17 cellular contexts compared by ENCODE assay signal in the genomic region with DNA sequence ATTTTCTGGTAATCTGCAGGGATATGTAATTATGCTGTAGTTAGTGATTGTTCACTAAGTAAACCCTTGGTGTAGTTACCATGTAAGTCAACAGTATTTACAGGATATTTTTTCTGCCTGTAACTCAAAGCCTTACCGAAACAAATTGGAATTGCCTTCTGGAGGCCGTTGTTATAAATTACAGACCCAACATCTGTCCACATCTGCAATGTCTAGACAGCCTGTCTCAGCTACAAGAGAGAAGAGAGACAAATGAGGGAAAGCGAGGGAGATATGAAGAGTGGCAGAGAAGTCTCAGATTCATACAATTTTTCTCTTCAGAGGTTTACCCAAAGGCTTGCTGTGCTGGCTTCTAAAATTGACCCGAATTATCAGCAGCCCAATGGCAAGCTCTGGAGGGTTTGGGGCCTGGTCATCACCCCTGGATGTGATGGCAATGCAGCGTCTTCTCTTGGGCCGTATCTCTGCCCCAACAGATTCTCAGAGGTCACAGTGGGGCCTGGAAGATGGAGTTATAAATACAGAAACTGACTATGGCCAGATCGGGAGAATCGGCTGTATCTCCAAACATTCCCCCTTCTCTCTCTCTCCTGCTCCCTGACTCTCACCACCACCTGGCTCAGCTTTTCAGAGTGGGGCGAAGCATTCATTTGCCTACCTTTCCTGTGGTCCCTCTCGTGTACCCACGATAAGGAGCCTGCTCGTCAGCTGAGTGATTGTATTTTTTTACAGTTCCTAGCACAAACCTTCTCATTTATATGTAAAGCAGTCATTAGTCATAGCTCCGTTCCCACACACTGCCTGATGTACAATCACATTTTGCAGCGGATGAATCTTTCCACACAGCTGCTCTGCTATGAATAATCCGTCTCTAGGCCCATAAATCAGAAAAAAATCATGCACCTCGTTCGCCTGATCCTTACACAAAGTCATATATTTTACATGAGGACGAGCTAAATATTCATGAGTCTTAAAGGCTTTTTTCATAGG. TPM values are rescaled to one million over a fixed set of nuclear protein-coding genes. Genes with fewer than 3 reads are reported as not detected.
A peak's percentile ranks its signal among the peaks of the same experiment; 100 is the strongest.
DNase-seq lines count a peak whose midpoint lies in the region; ATAC-seq, FAIRE-seq and TF ChIP-seq lines count a peak whose summit lies in the region.
"Had no signal": no experiment of that assay in that cellular context is flagged by ENCODE, and none has a peak within 500 bp of the region (broad histone marks: within the 10 kb centered on the region; RNA-seq: fewer than 3 reads in every experiment).

No MANE protein-coding gene starts in this region.

- peaks cover 10% of the 10 kb centered on the region for H3K27me3 Mint-ChIP-seq in progenitor cell of endocrine pancreas

- no peak overlapping the region for H3K27ac ChIP-seq in RWPE1
- H3K27ac ChIP-seq: adrenal gland had no signal

- no peaks in the 10 kb centered on the region for H3K36me3 Mint-ChIP-seq in progenitor cell of endocrine pancreas (ENCODE audit: insufficient read depth)
- H3K36me3 Mint-ChIP-seq: CD8-positive, alpha-beta T cell had no signal

- H3K9me3 Mint-ChIP-seq in progenitor cell of endocrine pancreas (ENCODE audit: low read depth), result peaks cover 6% of the 10 kb centered on the region
- H3K9me3 Mint-ChIP-seq: CD8-positive, alpha-beta T cell; stimulated activated naive CD8-positive, alpha-beta T cell treated with anti-CD3 and anti-CD28 coated beads, Interleukin-15, Interleukin-2, amounts not matched to agents 100 ng/mL and 50 ng/mL, for 24 hours had no signal

- H3K4me1 Mint-ChIP-seq in progenitor cell of endocrine pancreas (ENCODE audit: low read depth), result peaks cover 20% of the 10 kb centered on the region

- DNase-seq in GM03348 (ENCODE audit: low spot score), result peak; percentile 56
- peak; percentile 66 for DNase-seq in RWPE1 (ENCODE audit: low spot score)
- DNase-seq in fibroblast of mammary gland (ENCODE audit: low read depth), result peak; percentile 82
- DNase-seq in progenitor cell of endocrine pancreas (ENCODE audit: low spot score, unreplicated experiment), result no peak
- DNase-seq in retina, result no peak
- no peak for DNase-seq in posterior vena cava (ENCODE audit: low spot score)
- DNase-seq in H54 (ENCODE audit: insufficient read length, low spot score), result no peak
- DNase-seq: adrenal gland; CD8-positive, alpha-beta T cell; erythroblast; GOT3; left cardiac atrium; NCI-H1930; stimulated activated CD4-positive, alpha-beta T cell treated with anti-CD3 and anti-CD28 coated beads, Interleukin-2, amount 100 ng/mL, for 24 hours had no signal

- peak overlapping the region; percentile 12 for H3K27ac Mint-ChIP-seq in progenitor cell of endocrine pancreas
- H3K27ac Mint-ChIP-seq: CD8-positive, alpha-beta T cell; stimulated activated naive CD8-positive, alpha-beta T cell treated with anti-CD3 and anti-CD28 coated beads, Interleukin-15, Interleukin-2, amounts not matched to agents 100 ng/mL and 50 ng/mL, for 24 hours had no signal

- CTCF ChIA-PET in RWPE1 (lab: Yijun Ruan, JAX), result interaction anchor here (0.6 to 1.8 kb wide), 4 partner anchors 33 to 287 kb away, joined by 3 to 5 read pairs (median 4); no protein-coding TSS in a partner anchor

- H3K4me3 ChIP-seq in fibroblast of mammary gland (ENCODE audit: control insufficient read depth, low read depth, low read length), result no peak overlapping the region
- H3K4me3 ChIP-seq: adrenal gland had no signal

- TF ChIP-seq CTCF in RWPE1 (conservative IDR thresholded peaks at IDR 0.05; ENCODE audit: low read depth) (no peak), fibroblast of mammary gland (conservative IDR thresholded peaks at IDR 0.05; ENCODE audit: control insufficient read depth, insufficient read depth, low read depth, low read length) (no peak), progenitor cell of endocrine pancreas (IDR thresholded peaks at IDR 0.05; ENCODE audit: unreplicated experiment) (no peak)

- ATAC-seq in HG02970 (IDR thresholded peaks at IDR 0.05; ENCODE audit: low FRiP score, unreplicated experiment), result no peak
- ATAC-seq: CD8-positive, alpha-beta T cell; left cardiac atrium had no signal

- no peak for FAIRE-seq in H54 (lab: Jason Lieb, UNC)
- FAIRE-seq: TTC549 had no signal

- POLR2A ChIA-PET in RWPE1 (lab: Yijun Ruan, JAX; ENCODE audit: low non-redundant PET), result no interaction called here

- intact Hi-C loops in posterior vena cava (cut with DNase I), result no loop called here

- H3K4me3 Mint-ChIP-seq in progenitor cell of endocrine pancreas (ENCODE audit: low read depth), result no peak overlapping the region
- H3K4me3 Mint-ChIP-seq: CD8-positive, alpha-beta T cell; stimulated activated naive CD8-positive, alpha-beta T cell treated with anti-CD3 and anti-CD28 coated beads, Interleukin-15, Interleukin-2, amounts not matched to agents 100 ng/mL and 50 ng/mL, for 24 hours had no signal

- TF ChIP-seq POLR2A in H54 (IDR thresholded peaks at IDR 0.05; ENCODE audit: low read depth, low read length), result no peak

RNA-seq across cellular contexts. Expression of a gene that starts 23.4 kb away (rescaled TPM):
- total RNA-seq in progenitor cell of endocrine pancreas (43.5 and 46.5 TPM in 2 replicates), posterior vena cava (10 to 100 TPM; 13.9 to 14.3 TPM)

Comparison
In these comparisons a context has a peak if more than half of its experiments do, and no peak if none do; other contexts are left out.
1. DNase-seq: peak in GM03348 (single experiment), RWPE1 (single experiment) and fibroblast of mammary gland (single experiment); none in progenitor cell of endocrine pancreas (single experiment), retina (single experiment), posterior vena cava (single experiment) and H54 (single experiment).